1 cellular context compared by ENCODE assay signal in genomic region chr10:52420656-52421055, GRCh38.
TF ChIP-seq lines count a peak whose summit lies in the region.

No MANE protein-coding gene starts in this region.

TF ChIP-seq in HepG2, 621 proteins besides CTCF, POLR2A, EP300 and RAD21:
- 0 out of 2 replicates have a peak, but pooled peaks have one; percentile 9 for TF ChIP-seq CREB1 (IDR thresholded peaks at IDR 0.05)
- TF ChIP-seq CREB1 (CRISPR knock-in tag; IDR thresholded peaks at IDR 0.05) = no peak
- no peak for TF ChIP-seq ZUFSP (CRISPR knock-in tag; IDR thresholded peaks at IDR 0.05; ENCODE audit: borderline replicate concordance)
- no peak for TF ChIP-seq PATZ1 (CRISPR knock-in tag; IDR thresholded peaks at IDR 0.05)
- no peak for TF ChIP-seq TBX3 (IDR thresholded peaks at IDR 0.05; ENCODE audit: borderline replicate concordance)
- no peak for TF ChIP-seq SP2 (CRISPR knock-in tag; IDR thresholded peaks at IDR 0.05)
